In the genomic region with DNA sequence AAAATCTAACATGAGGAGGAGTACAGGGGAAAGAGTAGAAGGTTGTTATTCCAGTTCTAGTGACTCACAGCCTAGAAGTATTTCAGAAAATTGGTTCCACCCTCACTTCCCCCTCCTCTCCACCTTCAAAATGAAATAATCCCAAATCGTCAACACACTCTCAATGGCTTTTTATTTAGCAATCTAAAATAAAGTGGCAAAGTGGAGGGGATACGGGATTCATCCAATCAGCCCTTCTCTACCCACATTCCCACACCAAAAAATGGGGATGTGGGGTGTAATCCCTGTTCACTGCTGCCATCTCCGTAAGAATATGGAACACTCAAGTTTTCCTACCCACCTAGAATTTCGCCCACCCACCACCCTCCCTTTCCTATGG, we compare ENCODE assay signal across 8 cellular contexts. TPM values are rescaled to one million over a fixed set of nuclear protein-coding genes. Genes with fewer than 3 reads are reported as not detected.
DNase-seq lines count a peak whose midpoint lies in the region; ATAC-seq, FAIRE-seq and TF ChIP-seq lines count a peak whose summit lies in the region.

No MANE protein-coding gene starts in this region.

- peaks cover 5% of the 10 kb centered on the region for H3K4me1 ChIP-seq in ovary (ENCODE audit: insufficient read depth)

- FAIRE-seq in GM12891 (lab: Jason Lieb, UNC), result peak; percentile 71

- intact Hi-C loops in ovary (cut with DNase I), result loop anchor here in 1 of 4 donors (5.0 kb wide), 1 partner anchor 85 kb away; the partner anchor contains the start of gene NUP35

- H3K4me3 ChIP-seq in fibroblast of the aortic adventitia (ENCODE audit: low read depth, low read length) (peak overlapping the region; percentile 83), ovary (peak overlapping the region; percentile 95)

- DNase-seq in GM12891 (ENCODE audit: insufficient read length, low spot score), result no peak
- DNase-seq in fibroblast of the aortic adventitia (ENCODE audit: low read depth), result peak; percentile 53
- no peak for DNase-seq in ovary
- no peak for DNase-seq in NCI-H1436 (lab: John Stamatoyannopoulos, UW)

- H3K27me3 ChIP-seq in ovary, result no peaks in the 10 kb centered on the region

- no peaks in the 10 kb centered on the region for H3K9me3 ChIP-seq in ovary

- peak overlapping the region; percentile 89 for H3K27ac ChIP-seq in 22Rv1
- peak overlapping the region; percentile 94 for H3K27ac ChIP-seq in VCaP
- peak overlapping the region; percentile 99 to 100 for H3K27ac ChIP-seq in ovary

- no peak for TF ChIP-seq POLR2A in GM12891 (IDR thresholded peaks at IDR 0.05; ENCODE audit: low read depth, low read length)
- TF ChIP-seq POLR2A in ovary (IDR thresholded peaks at IDR 0.05), result no peak

- TF ChIP-seq CTCF in 22Rv1 (IDR thresholded peaks at IDR 0.05), result no peak
- no peak for TF ChIP-seq CTCF in VCaP (conservative IDR thresholded peaks at IDR 0.05)
- TF ChIP-seq CTCF in fibroblast of the aortic adventitia (IDR thresholded peaks at IDR 0.05; ENCODE audit: insufficient read depth, low read length), result no peak
- no peak for TF ChIP-seq CTCF in ovary (IDR thresholded peaks at IDR 0.05)

- WGBS in ovary, 3 donors, result 0 to 1% (median 1%) methylated on average over 4 of the region's 4 CpGs

- ATAC-seq in GM19452 (IDR thresholded peaks at IDR 0.05; ENCODE audit: unreplicated experiment) (no peak), HG02571 (IDR thresholded peaks at IDR 0.05; ENCODE audit: unreplicated experiment) (no peak)

- no peak for TF ChIP-seq EP300 in ovary (IDR thresholded peaks at IDR 0.05)

- no peaks in the 10 kb centered on the region for H3K36me3 ChIP-seq in ovary

TF ChIP-seq in GM12891, 5 proteins besides CTCF, POLR2A, EP300 and RAD21:
- no peak for TF ChIP-seq SPI1 (IDR thresholded peaks at IDR 0.05; ENCODE audit: low read depth, low read length)
- no peak for TF ChIP-seq TAF1 (IDR thresholded peaks at IDR 0.05; ENCODE audit: low read depth, low read length)
- TF ChIP-seq POU2F2 (IDR thresholded peaks at IDR 0.05; ENCODE audit: low read depth, low read length), result no peak
- TF ChIP-seq PAX5 (IDR thresholded peaks at IDR 0.05; ENCODE audit: insufficient read depth, low read length, severe bottlenecking), result no peak
- no peak for TF ChIP-seq POLR2AphosphoS5 (IDR thresholded peaks at IDR 0.05; ENCODE audit: low read depth, low read length)

RNA-seq across cellular contexts. Expression of gene NCKAP1, which starts 1.0 kb away (rescaled TPM):
- 3.5 TPM for polyA plus RNA-seq in GM12891 (2012; ENCODE audit: low read depth, missing spikeins)
- total RNA-seq in fibroblast of the aortic adventitia (ENCODE audit: low replicate concordance) (76.4 and 167 TPM in 2 replicates), ovary (100 to 1,000 TPM in 5 of 7 donors, 10 to 100 TPM in 2; 78.7 to 122 (median 109) TPM)
- polyA plus RNA-seq in ovary, result 10 to 100 TPM; 59.9 to 66.3 TPM

RNA-seq across cellular contexts. Expression of gene DUSP19, which starts 41.3 kb away (rescaled TPM):
- 0.41 TPM for polyA plus RNA-seq in GM12891 (2012; ENCODE audit: low read depth, missing spikeins)
- total RNA-seq in fibroblast of the aortic adventitia (ENCODE audit: low replicate concordance), result 1.6 and 4.8 TPM in 2 replicates
- total RNA-seq in ovary, result 1 to 10 TPM; 2.7 to 5.5 (median 3.8) TPM
- 1 to 10 TPM; 1.4 to 3.4 TPM for polyA plus RNA-seq in ovary
